ENCODE assay signal across 16 cellular contexts in genomic region chr1:202569393-202570322, GRCh38.
DNase-seq lines count a peak whose midpoint lies in the region; ATAC-seq and TF ChIP-seq lines count a peak whose summit lies in the region.
"Had no signal": no experiment of that assay in that cellular context is flagged by ENCODE, and none has a peak within 500 bp of the region (broad histone marks: within the 10 kb centered on the region; RNA-seq: fewer than 3 reads in every experiment).

No MANE protein-coding gene starts in this region.

- no peak for TF ChIP-seq POLR2A in sigmoid colon (IDR thresholded peaks at IDR 0.05)

- H3K9ac ChIP-seq in HUES6 (ENCODE audit: low read length) = no peak overlapping the region

- peak overlapping the region; percentile 45 for H3K4me2 ChIP-seq in hepatocyte

- H3K79me2 ChIP-seq in hepatocyte = no peaks in the 10 kb centered on the region

- H3K9me3 ChIP-seq in HUES6 (ENCODE audit: control insufficient read depth, insufficient read depth, low read depth, low read length) = no peaks in the 10 kb centered on the region
- H3K9me3 ChIP-seq in ascending aorta = no peaks in the 10 kb centered on the region
- no peaks in the 10 kb centered on the region for H3K9me3 ChIP-seq in hepatocyte (ENCODE audit: low read depth)
- no peaks in the 10 kb centered on the region for H3K9me3 ChIP-seq in sigmoid colon
- H3K9me3 ChIP-seq: colonic mucosa, lower lobe of right lung had no signal

- H3K27me3 Mint-ChIP-seq in Calu3 (ENCODE audit: unreplicated experiment) (no peaks in the 10 kb centered on the region), endothelial cell (ENCODE audit: unreplicated experiment) (peaks cover under 1% of the 10 kb centered on the region)
- H3K27me3 Mint-ChIP-seq: activated CD4-positive, alpha-beta memory T cell treated with anti-CD3 and anti-CD28 coated beads, Interleukin-2, amount 10 ng/mL, durations not matched to agents 7 days and 5 days had no signal

- H3K27me3 ChIP-seq in HUES6 (ENCODE audit: control insufficient read depth, insufficient read depth, low read length) = no peaks in the 10 kb centered on the region
- no peaks in the 10 kb centered on the region for H3K27me3 ChIP-seq in ascending aorta
- no peaks in the 10 kb centered on the region for H3K27me3 ChIP-seq in hepatocyte
- H3K27me3 ChIP-seq in sigmoid colon = no peaks in the 10 kb centered on the region
- H3K27me3 ChIP-seq: colonic mucosa had no signal

- intact Hi-C loops in ascending aorta (cut with DNase I) (loop anchor here (2.0 to 5.0 kb wide), 2 partner anchors 29 to 62 kb away; no protein-coding TSS in a partner anchor), sigmoid colon (cut with DNase I) (loop anchor here (5.0 kb wide), 1 partner anchor 32 kb away; no protein-coding TSS in a partner anchor), Calu3 (cut with micrococcal nuclease; ENCODE audit: unreplicated experiment) (loop anchor here (2.0 to 10.0 kb wide), 3 partner anchors 69 to 227 kb away; partner anchors contain the start of gene UBE2T)

- TF ChIP-seq CTCF in ascending aorta (IDR thresholded peaks at IDR 0.05) = no peak
- no peak for TF ChIP-seq CTCF in hepatocyte (IDR thresholded peaks at IDR 0.05; ENCODE audit: poor library complexity)
- TF ChIP-seq CTCF in sigmoid colon (IDR thresholded peaks at IDR 0.05) = no peak
- TF ChIP-seq CTCF in Calu3 (IDR thresholded peaks at IDR 0.05; ENCODE audit: unreplicated experiment) = no peak
- no peak for TF ChIP-seq CTCF in endothelial cell (IDR thresholded peaks at IDR 0.05; ENCODE audit: unreplicated experiment)

- H3K9me3 Mint-ChIP-seq in Calu3 (ENCODE audit: low read depth, unreplicated experiment) = no peaks in the 10 kb centered on the region
- H3K9me3 Mint-ChIP-seq in endothelial cell (ENCODE audit: unreplicated experiment) = no peaks in the 10 kb centered on the region
- H3K9me3 Mint-ChIP-seq: activated CD4-positive, alpha-beta memory T cell treated with anti-CD3 and anti-CD28 coated beads, Interleukin-2, amount 10 ng/mL, durations not matched to agents 7 days and 5 days had no signal

- H3K36me3 Mint-ChIP-seq in Calu3 (ENCODE audit: insufficient read depth, unreplicated experiment) = peaks cover 7% of the 10 kb centered on the region
- no peaks in the 10 kb centered on the region for H3K36me3 Mint-ChIP-seq in endothelial cell (ENCODE audit: low read depth, unreplicated experiment)

- no peaks in the 10 kb centered on the region for H3K36me3 ChIP-seq in HUES6 (ENCODE audit: control insufficient read depth, insufficient read depth, low read length)
- H3K36me3 ChIP-seq in ascending aorta = peaks cover 63 to 76% of the 10 kb centered on the region in 2 donors
- H3K36me3 ChIP-seq in hepatocyte (replicated peaks; ENCODE audit: insufficient read depth, low read depth) = no peaks in the 10 kb centered on the region
- peaks cover 11 to 83% (median 51%) of the 10 kb centered on the region in 4 donors for H3K36me3 ChIP-seq in sigmoid colon
- H3K36me3 ChIP-seq: colonic mucosa had no signal

- no peaks in the 10 kb centered on the region for H3K9me2 ChIP-seq in hepatocyte (replicated peaks; ENCODE audit: insufficient read depth)

- H3K4me1 ChIP-seq in HUES6 (ENCODE audit: control insufficient read depth, insufficient read depth, low read length) = peaks cover 50% of the 10 kb centered on the region
- H3K4me1 ChIP-seq in ascending aorta = peaks cover 7 to 77% of the 10 kb centered on the region in 2 donors
- peaks cover 12% of the 10 kb centered on the region for H3K4me1 ChIP-seq in hepatocyte (ENCODE audit: insufficient read depth)
- H3K4me1 ChIP-seq in sigmoid colon = peaks cover 0 to 100% (median 98%) of the 10 kb centered on the region in 4 donors
- H3K4me1 ChIP-seq: colonic mucosa had no signal

- no peak overlapping the region for H2AFZ ChIP-seq in hepatocyte

- no peaks in the 10 kb centered on the region for H4K20me1 ChIP-seq in hepatocyte (ENCODE audit: insufficient read depth, poor library complexity, severe bottlenecking)

- H3K4me3 Mint-ChIP-seq in Calu3 (ENCODE audit: low read depth, unreplicated experiment) (no peak overlapping the region), endothelial cell (ENCODE audit: unreplicated experiment) (no peak overlapping the region)
- H3K4me3 Mint-ChIP-seq: activated CD4-positive, alpha-beta memory T cell treated with anti-CD3 and anti-CD28 coated beads, Interleukin-2, amount 10 ng/mL, durations not matched to agents 7 days and 5 days had no signal

- TF ChIP-seq EP300 in sigmoid colon (IDR thresholded peaks at IDR 0.05) = no peak

- DNase-seq in ascending aorta (ENCODE audit: low spot score in 2 of 2) (no peak), hepatocyte (ENCODE audit: low spot score) (no peak), sigmoid colon (no peak), Calu3 (no peak), endothelial cell (ENCODE audit: low spot score) (no peak)
- DNase-seq in activated T-cell treated with anti-CD3 and anti-CD28 coated beads, Interleukin-2, amount 50 U/mL, for 48 hours = no peak
- DNase-seq: activated CD4-positive, alpha-beta memory T cell treated with anti-CD3 and anti-CD28 coated beads, Interleukin-2, amount 10 ng/mL, durations not matched to agents 7 days and 5 days; amniotic stem cell; colonic mucosa; lower lobe of right lung; MV-4-11; NCI-H2107; SIG-M5; stimulated activated CD4-positive, alpha-beta T cell treated with anti-CD3 and anti-CD28 coated beads, Interleukin-4, amount 100 ng/mL, for 24 hours had no signal

- BruUV-seq in Calu3 (replicated peaks; lab: Mats Ljungman, UMichigan) = no TSS peak

- H3K4me3 ChIP-seq in HUES6 (ENCODE audit: low read depth, low read length) (no peak overlapping the region), ascending aorta (no peak overlapping the region), hepatocyte (no peak overlapping the region), sigmoid colon (no peak overlapping the region)
- H3K4me3 ChIP-seq: colonic mucosa, lower lobe of right lung had no signal

- CTCF ChIA-PET in Calu3 (lab: Charles Lee) = interaction anchor here (1.0 kb wide), 1 partner anchor 8 kb away, joined by 3 read pairs; no protein-coding TSS in a partner anchor

- H3K27ac Mint-ChIP-seq in Calu3 (ENCODE audit: unreplicated experiment) (no peak overlapping the region), endothelial cell (ENCODE audit: unreplicated experiment) (no peak overlapping the region)
- H3K27ac Mint-ChIP-seq: activated CD4-positive, alpha-beta memory T cell treated with anti-CD3 and anti-CD28 coated beads, Interleukin-2, amount 10 ng/mL, durations not matched to agents 7 days and 5 days had no signal

- ATAC-seq in GM18498 (IDR thresholded peaks at IDR 0.05; ENCODE audit: unreplicated experiment) = no peak
- ATAC-seq: lower lobe of right lung had no signal

- H3K27ac ChIP-seq in HUES6 (ENCODE audit: low read depth, low read length) (0 out of 2 replicates have a peak overlapping the region, but pooled peaks have one; percentile 64), ascending aorta (peak overlapping the region; percentile 78 to 79), hepatocyte (peak overlapping the region; percentile 65), sigmoid colon (peak overlapping the region; percentile 78 to 94 (median 85))
- H3K27ac ChIP-seq: colonic mucosa, lower lobe of right lung had no signal

- no peaks in the 10 kb centered on the region for H3K4me1 Mint-ChIP-seq in Calu3 (ENCODE audit: low read depth, unreplicated experiment)
- H3K4me1 Mint-ChIP-seq in endothelial cell (ENCODE audit: unreplicated experiment) = no peaks in the 10 kb centered on the region
